ENCODE assay signal across 1 cellular context in the genomic region with DNA sequence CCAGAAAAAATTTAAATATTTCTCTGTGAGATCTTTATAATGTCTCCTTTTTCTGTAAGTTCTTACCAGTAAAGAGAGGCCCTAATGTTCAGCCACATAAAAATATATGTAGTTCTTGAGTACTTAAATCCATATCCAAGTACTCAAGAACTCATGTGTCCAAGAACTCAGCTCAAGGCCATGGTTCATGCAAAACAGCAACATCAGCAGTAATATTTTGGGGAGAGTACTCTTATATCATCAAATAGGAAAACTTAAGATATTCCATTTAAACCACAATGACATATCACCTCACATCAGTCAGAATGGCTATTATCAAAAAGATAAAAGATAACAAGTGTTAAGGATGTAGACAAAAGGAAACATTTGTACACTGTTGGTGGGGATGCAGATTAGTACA.
TF ChIP-seq lines count a peak whose summit lies in the region.

No MANE protein-coding gene starts in this region.

TF ChIP-seq in HepG2, 621 proteins besides CTCF, POLR2A, EP300 and RAD21:
- TF ChIP-seq MAFF (IDR thresholded peaks at IDR 0.05; ENCODE audit: low read depth, low read length) (peak; percentile 72), DMAP1 (CRISPR knock-in tag; IDR thresholded peaks at IDR 0.05) (no peak), MAFK (conservative IDR thresholded peaks at IDR 0.05 in 1 of 2, IDR thresholded peaks at IDR 0.05 in 1 of 2; ENCODE audit: low read length in 2 of 2) (peak; percentile 68 to 80), HNF4G (IDR thresholded peaks at IDR 0.05; ENCODE audit: borderline replicate concordance, low read depth, low read length) (no peak), HNF4G (CRISPR knock-in tag; IDR thresholded peaks at IDR 0.05; ENCODE audit: borderline replicate concordance, low read depth) (no peak), NR2C2 (CRISPR knock-in tag; IDR thresholded peaks at IDR 0.05; ENCODE audit: borderline replicate concordance) (no peak), ZNF329 (CRISPR knock-in tag; IDR thresholded peaks at IDR 0.05; ENCODE audit: low read depth) (no peak), THAP11 (CRISPR knock-in tag; IDR thresholded peaks at IDR 0.05) (no peak)
- TF ChIP-seq, protein P1, sequence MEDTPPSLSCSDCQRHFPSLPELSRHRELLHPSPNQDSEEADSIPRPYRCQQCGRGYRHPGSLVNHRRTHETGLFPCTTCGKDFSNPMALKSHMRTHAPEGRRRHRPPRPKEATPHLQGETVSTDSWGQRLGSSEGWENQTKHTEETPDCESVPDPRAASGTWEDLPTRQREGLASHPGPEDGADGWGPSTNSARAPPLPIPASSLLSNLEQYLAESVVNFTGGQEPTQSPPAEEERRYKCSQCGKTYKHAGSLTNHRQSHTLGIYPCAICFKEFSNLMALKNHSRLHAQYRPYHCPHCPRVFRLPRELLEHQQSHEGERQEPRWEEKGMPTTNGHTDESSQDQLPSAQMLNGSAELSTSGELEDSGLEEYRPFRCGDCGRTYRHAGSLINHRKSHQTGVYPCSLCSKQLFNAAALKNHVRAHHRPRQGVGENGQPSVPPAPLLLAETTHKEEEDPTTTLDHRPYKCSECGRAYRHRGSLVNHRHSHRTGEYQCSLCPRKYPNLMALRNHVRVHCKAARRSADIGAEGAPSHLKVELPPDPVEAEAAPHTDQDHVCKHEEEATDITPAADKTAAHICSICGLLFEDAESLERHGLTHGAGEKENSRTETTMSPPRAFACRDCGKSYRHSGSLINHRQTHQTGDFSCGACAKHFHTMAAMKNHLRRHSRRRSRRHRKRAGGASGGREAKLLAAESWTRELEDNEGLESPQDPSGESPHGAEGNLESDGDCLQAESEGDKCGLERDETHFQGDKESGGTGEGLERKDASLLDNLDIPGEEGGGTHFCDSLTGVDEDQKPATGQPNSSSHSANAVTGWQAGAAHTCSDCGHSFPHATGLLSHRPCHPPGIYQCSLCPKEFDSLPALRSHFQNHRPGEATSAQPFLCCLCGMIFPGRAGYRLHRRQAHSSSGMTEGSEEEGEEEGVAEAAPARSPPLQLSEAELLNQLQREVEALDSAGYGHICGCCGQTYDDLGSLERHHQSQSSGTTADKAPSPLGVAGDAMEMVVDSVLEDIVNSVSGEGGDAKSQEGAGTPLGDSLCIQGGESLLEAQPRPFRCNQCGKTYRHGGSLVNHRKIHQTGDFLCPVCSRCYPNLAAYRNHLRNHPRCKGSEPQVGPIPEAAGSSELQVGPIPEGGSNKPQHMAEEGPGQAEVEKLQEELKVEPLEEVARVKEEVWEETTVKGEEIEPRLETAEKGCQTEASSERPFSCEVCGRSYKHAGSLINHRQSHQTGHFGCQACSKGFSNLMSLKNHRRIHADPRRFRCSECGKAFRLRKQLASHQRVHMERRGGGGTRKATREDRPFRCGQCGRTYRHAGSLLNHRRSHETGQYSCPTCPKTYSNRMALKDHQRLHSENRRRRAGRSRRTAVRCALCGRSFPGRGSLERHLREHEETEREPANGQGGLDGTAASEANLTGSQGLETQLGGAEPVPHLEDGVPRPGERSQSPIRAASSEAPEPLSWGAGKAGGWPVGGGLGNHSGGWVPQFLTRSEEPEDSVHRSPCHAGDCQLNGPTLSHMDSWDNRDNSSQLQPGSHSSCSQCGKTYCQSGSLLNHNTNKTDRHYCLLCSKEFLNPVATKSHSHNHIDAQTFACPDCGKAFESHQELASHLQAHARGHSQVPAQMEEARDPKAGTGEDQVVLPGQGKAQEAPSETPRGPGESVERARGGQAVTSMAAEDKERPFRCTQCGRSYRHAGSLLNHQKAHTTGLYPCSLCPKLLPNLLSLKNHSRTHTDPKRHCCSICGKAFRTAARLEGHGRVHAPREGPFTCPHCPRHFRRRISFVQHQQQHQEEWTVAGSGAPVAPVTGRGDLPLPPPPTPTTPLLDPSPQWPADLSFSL (CRISPR knock-in tag; IDR thresholded peaks at IDR 0.05) = no peak
- TF ChIP-seq, protein P2, sequence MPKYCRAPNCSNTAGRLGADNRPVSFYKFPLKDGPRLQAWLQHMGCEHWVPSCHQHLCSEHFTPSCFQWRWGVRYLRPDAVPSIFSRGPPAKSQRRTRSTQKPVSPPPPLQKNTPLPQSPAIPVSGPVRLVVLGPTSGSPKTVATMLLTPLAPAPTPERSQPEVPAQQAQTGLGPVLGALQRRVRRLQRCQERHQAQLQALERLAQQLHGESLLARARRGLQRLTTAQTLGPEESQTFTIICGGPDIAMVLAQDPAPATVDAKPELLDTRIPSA (CRISPR knock-in tag; IDR thresholded peaks at IDR 0.05; ENCODE audit: borderline replicate concordance) = no peak
- TF ChIP-seq, protein P3, sequence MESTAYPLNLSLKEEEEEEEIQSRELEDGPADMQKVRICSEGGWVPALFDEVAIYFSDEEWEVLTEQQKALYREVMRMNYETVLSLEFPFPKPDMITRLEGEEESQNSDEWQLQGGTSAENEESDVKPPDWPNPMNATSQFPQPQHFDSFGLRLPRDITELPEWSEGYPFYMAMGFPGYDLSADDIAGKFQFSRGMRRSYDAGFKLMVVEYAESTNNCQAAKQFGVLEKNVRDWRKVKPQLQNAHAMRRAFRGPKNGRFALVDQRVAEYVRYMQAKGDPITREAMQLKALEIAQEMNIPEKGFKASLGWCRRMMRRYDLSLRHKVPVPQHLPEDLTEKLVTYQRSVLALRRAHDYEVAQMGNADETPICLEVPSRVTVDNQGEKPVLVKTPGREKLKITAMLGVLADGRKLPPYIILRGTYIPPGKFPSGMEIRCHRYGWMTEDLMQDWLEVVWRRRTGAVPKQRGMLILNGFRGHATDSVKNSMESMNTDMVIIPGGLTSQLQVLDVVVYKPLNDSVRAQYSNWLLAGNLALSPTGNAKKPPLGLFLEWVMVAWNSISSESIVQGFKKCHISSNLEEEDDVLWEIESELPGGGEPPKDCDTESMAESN (CRISPR knock-in tag; conservative IDR thresholded peaks at IDR 0.05) = no peak
